In genomic region chr14:100677152-100677924, GRCh38 we compare ENCODE assay signal across 9 cellular contexts. TPM values are rescaled to one million over a fixed set of nuclear protein-coding genes. Genes with fewer than 3 reads are reported as not detected.
DNase-seq lines count a peak whose midpoint lies in the region; ATAC-seq and TF ChIP-seq lines count a peak whose summit lies in the region.
"Had no signal": no experiment of that assay in that cellular context is flagged by ENCODE, and none has a peak within 500 bp of the region (broad histone marks: within the 10 kb centered on the region; RNA-seq: fewer than 3 reads in every experiment).

No MANE protein-coding gene starts in this region.

- H3K36me3 ChIP-seq in breast epithelium: no peaks in the 10 kb centered on the region
- no peaks in the 10 kb centered on the region for H3K36me3 ChIP-seq in body of pancreas (replicated peaks in 1 of 2; ENCODE audit: insufficient read depth in 1 of 2, low read depth in 2 of 2)
- H3K36me3 ChIP-seq in lower lobe of right lung: no peaks in the 10 kb centered on the region

- no peak overlapping the region for H3K27ac Mint-ChIP-seq in MCF 10A (ENCODE audit: low read depth, unreplicated experiment)
- H3K27ac Mint-ChIP-seq: CD4-positive, alpha-beta memory T cell had no signal

- no peaks in the 10 kb centered on the region for H3K27me3 Mint-ChIP-seq in MCF 10A (ENCODE audit: insufficient read depth, unreplicated experiment)

- H3K4me1 Mint-ChIP-seq in MCF 10A (ENCODE audit: insufficient read depth, unreplicated experiment): peaks cover 12% of the 10 kb centered on the region

- peaks cover 0 to under 1% of the 10 kb centered on the region in 2 donors for H3K27me3 ChIP-seq in breast epithelium
- no peaks in the 10 kb centered on the region for H3K27me3 ChIP-seq in body of pancreas
- H3K27me3 ChIP-seq in lower lobe of right lung (ENCODE audit: low read depth): peaks cover 15% of the 10 kb centered on the region

- no TSS peak for BruUV-seq in MCF 10A (replicated peaks; lab: Mats Ljungman, UMichigan)

- WGBS in body of pancreas, 2 donors: 63 to 87% methylated on average over 14 to 21 of the region's 21 CpGs

- no peaks in the 10 kb centered on the region for H3K9me3 Mint-ChIP-seq in MCF 10A (ENCODE audit: unreplicated experiment)
- H3K9me3 Mint-ChIP-seq: CD4-positive, alpha-beta memory T cell had no signal

- no peak overlapping the region for H3K4me3 ChIP-seq in breast epithelium
- no peak overlapping the region for H3K4me3 ChIP-seq in body of pancreas
- H3K4me3 ChIP-seq in lower lobe of right lung: no peak overlapping the region

- H3K9me3 ChIP-seq in breast epithelium (no peaks in the 10 kb centered on the region), body of pancreas (no peaks in the 10 kb centered on the region), lower lobe of right lung (no peaks in the 10 kb centered on the region)

- H3K4me1 ChIP-seq in breast epithelium (peaks cover 0 to 10% of the 10 kb centered on the region in 2 donors), body of pancreas (peaks cover 25% of the 10 kb centered on the region), lower lobe of right lung (peaks cover 36% of the 10 kb centered on the region)

- POLR2A ChIA-PET in MCF 10A (lab: Yijun Ruan, JAX): no interaction called here

- peak; percentile 34 for ATAC-seq in body of pancreas
- ATAC-seq in lower lobe of right lung: peak; percentile 41 to 50
- no peak for ATAC-seq in GM21619 (IDR thresholded peaks at IDR 0.05; ENCODE audit: unreplicated experiment)
- ATAC-seq in GM21825 (IDR thresholded peaks at IDR 0.05; ENCODE audit: unreplicated experiment): no peak

- CTCF ChIA-PET in MCF 10A (lab: Yijun Ruan, JAX): interaction anchor here (1.5 kb wide), 1 partner anchor 558 kb away, joined by 3 read pairs; no protein-coding TSS in a partner anchor

- DNase-seq in breast epithelium (ENCODE audit: low spot score in 2 of 2) (no peak), MCF 10A (ENCODE audit: unreplicated experiment) (no peak), body of pancreas (peak in 1 of 4 donors; percentile 22), lower lobe of right lung (no peak), amniotic stem cell (lab: John Stamatoyannopoulos, UW) (no peak), HUDEP-2 (lab: John Stamatoyannopoulos, UW; ENCODE audit: unreplicated experiment in 76 of 76) (no peak)
- DNase-seq: CD4-positive, alpha-beta memory T cell had no signal

- peak overlapping the region; percentile 56 to 91 for H3K27ac ChIP-seq in breast epithelium
- H3K27ac ChIP-seq in body of pancreas: peak overlapping the region in 1 of 4 donors; percentile 61
- H3K27ac ChIP-seq in lower lobe of right lung: peak overlapping the region; percentile 54

- TF ChIP-seq POLR2A in breast epithelium (IDR thresholded peaks at IDR 0.05) (no peak), body of pancreas (IDR thresholded peaks at IDR 0.05) (no peak)

- TF ChIP-seq CTCF in breast epithelium (IDR thresholded peaks at IDR 0.05) (no peak), MCF 10A (IDR thresholded peaks at IDR 0.05; ENCODE audit: unreplicated experiment) (no peak), body of pancreas (IDR thresholded peaks at IDR 0.05) (no peak), lower lobe of right lung (IDR thresholded peaks at IDR 0.05) (no peak)

- no peaks in the 10 kb centered on the region for H3K36me3 Mint-ChIP-seq in MCF 10A (ENCODE audit: insufficient read depth, unreplicated experiment)
- H3K36me3 Mint-ChIP-seq: CD4-positive, alpha-beta memory T cell had no signal

- intact Hi-C loops in breast epithelium (cut with DNase I; ENCODE audit: low total_unique reads) (no loop called here), MCF 10A (cut with micrococcal nuclease) (no loop called here), body of pancreas (cut with DNase I) (no loop called here), lower lobe of right lung (cut with DNase I) (no loop called here)

- H3K4me3 Mint-ChIP-seq in MCF 10A (ENCODE audit: unreplicated experiment): no peak overlapping the region
- H3K4me3 Mint-ChIP-seq: CD4-positive, alpha-beta memory T cell had no signal

RNA-seq across cellular contexts. Expression of gene DLK1, which starts 49.4 kb away (rescaled TPM):
- total RNA-seq in breast epithelium (1 to 10 TPM in 2 of 3 donors, not detected in 1; 1.2 to 5.2 TPM), MCF 10A (2022) (not detected in 2 replicates), body of pancreas (10 to 100 TPM; 26.2 to 33.0 TPM), lower lobe of right lung (not detected)
- total RNA-seq: CD4-positive, alpha-beta memory T cell had no signal

Comparison
In these comparisons a context has a peak if more than half of its experiments do, and no peak if none do; other contexts are left out.
1. ATAC-seq: peak in body of pancreas (single experiment) and lower lobe of right lung (2 of 2); none in GM21619 (single experiment) and GM21825 (single experiment).
2. RNA of gene DLK1, which starts 49.4 kb away (total RNA-seq): 26.2 to 33.0 TPM in body of pancreas; 1.2 to 5.2 TPM in breast epithelium, not detected in MCF 10A and not detected in lower lobe of right lung (single experiment); every median in the first group is over 4 times any median in the second.